ENCODE assay signal across 8 cellular contexts in the genomic region with DNA sequence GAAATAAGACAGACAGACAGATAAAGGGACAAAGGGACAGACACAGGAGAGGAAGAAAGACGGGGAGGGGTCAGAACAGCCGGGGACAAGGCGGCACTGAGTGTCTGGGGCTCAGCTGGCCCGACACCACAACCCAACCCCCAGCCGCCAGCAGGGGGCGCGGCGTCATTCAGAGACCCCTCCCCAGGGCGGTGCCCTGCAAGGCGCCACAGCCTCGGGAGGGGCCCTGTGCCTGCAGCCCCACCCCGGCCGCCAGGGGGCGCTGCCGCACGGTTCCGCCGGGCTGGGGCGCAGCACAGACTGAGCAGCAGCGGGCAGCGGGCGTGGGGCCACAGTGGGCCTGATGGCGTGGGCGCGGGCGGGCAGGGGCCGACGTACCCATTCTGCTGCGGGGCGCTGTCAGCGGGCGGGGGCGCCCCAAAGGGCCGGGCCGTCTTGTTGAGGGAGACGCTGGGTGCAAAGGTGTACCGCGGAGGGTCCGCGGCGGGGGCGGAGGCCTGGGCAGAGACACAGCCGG. TPM values are rescaled to one million over a fixed set of nuclear protein-coding genes. Genes with fewer than 3 reads are reported as not detected.
A peak's percentile ranks its signal among the peaks of the same experiment; 100 is the strongest.
DNase-seq lines count a peak whose midpoint lies in the region; ATAC-seq lines count a peak whose summit lies in the region.

No MANE protein-coding gene starts in this region.

- H3K36me3 ChIP-seq in Karpas-422 (ENCODE audit: insufficient read depth, low read length) = peaks cover 16% of the 10 kb centered on the region
- no peaks in the 10 kb centered on the region for H3K36me3 ChIP-seq in CD8-positive, alpha-beta memory T cell (ENCODE audit: insufficient read depth, low read length)

- H4K20me1 ChIP-seq in Karpas-422 (ENCODE audit: insufficient read depth, low read depth, low read length) = peaks cover 7% of the 10 kb centered on the region; the same call in 1 of the 2 replicates

- H3K9me3 ChIP-seq in Karpas-422 (ENCODE audit: low read length) = no peaks in the 10 kb centered on the region
- no peaks in the 10 kb centered on the region for H3K9me3 ChIP-seq in CD8-positive, alpha-beta memory T cell (ENCODE audit: low read length)

- peaks cover 0 to 25% (median 4%) of the 10 kb centered on the region in 3 donors for H3K36me3 Mint-ChIP-seq in CD8-positive, alpha-beta memory T cell

- H3K4me1 ChIP-seq in Karpas-422 (ENCODE audit: low read length) = peaks cover 53% of the 10 kb centered on the region
- H3K4me1 ChIP-seq in CD8-positive, alpha-beta memory T cell (ENCODE audit: insufficient read depth, low read length) = peaks cover 6% of the 10 kb centered on the region

- H3K9me3 Mint-ChIP-seq in CD8-positive, alpha-beta memory T cell = no peaks in the 10 kb centered on the region

- peaks cover 0 to 23% (median 7%) of the 10 kb centered on the region in 3 donors for H3K4me1 Mint-ChIP-seq in CD8-positive, alpha-beta memory T cell

- CTCF ChIA-PET in CD8-positive, alpha-beta memory T cell (lab: Charles Lee) = interaction anchor here (1.3 to 2.1 kb wide), 2 partner anchors 10 to 102 kb away, joined by 3 to 16 read pairs; no protein-coding TSS in a partner anchor

- no peak overlapping the region for H3K4me2 ChIP-seq in Karpas-422 (ENCODE audit: low read depth, low read length, poor library complexity, severe bottlenecking)

- DNase-seq in ELF-1 (ENCODE audit: low read depth, low spot score) = peak; percentile 95
- peak; percentile 91 for DNase-seq in Karpas-422
- DNase-seq in astrocyte of the hippocampus (ENCODE audit: low read depth, low spot score) = peak; percentile 83
- peak; percentile 70 to 74 for DNase-seq in lung microvascular endothelial cell (ENCODE audit: low read depth in 2 of 2)
- DNase-seq in caudate nucleus (lab: John Stamatoyannopoulos, UW) = no peak
- DNase-seq in CD8-positive, alpha-beta memory T cell = no peak

- no peak overlapping the region for H3K27ac ChIP-seq in Karpas-422 (ENCODE audit: low read length)
- H3K27ac ChIP-seq in caudate nucleus (ENCODE audit: low read depth, low read length) = no peak overlapping the region
- no peak overlapping the region for H3K27ac ChIP-seq in CD8-positive, alpha-beta memory T cell (ENCODE audit: low read depth, low read length)

- H3K79me2 ChIP-seq in Karpas-422 (ENCODE audit: low read length) = peaks cover 8% of the 10 kb centered on the region

- no peak overlapping the region for H2AFZ ChIP-seq in Karpas-422 (ENCODE audit: low read length)

- H3K27me3 ChIP-seq in Karpas-422 (ENCODE audit: low read length) = no peaks in the 10 kb centered on the region
- no peaks in the 10 kb centered on the region for H3K27me3 ChIP-seq in CD8-positive, alpha-beta memory T cell (ENCODE audit: insufficient read depth, low read length, poor library complexity, severe bottlenecking)

- H3K4me3 ChIP-seq in Karpas-422 (ENCODE audit: low read length) = no peak overlapping the region
- H3K4me3 ChIP-seq in CD8-positive, alpha-beta memory T cell (ENCODE audit: low read length) = no peak overlapping the region

- H3K27me3 Mint-ChIP-seq in CD8-positive, alpha-beta memory T cell = no peaks in the 10 kb centered on the region

- no peaks in the 10 kb centered on the region for H3K9me2 ChIP-seq in Karpas-422 (replicated peaks; ENCODE audit: insufficient read depth, low read length)

- H3K9ac ChIP-seq in Karpas-422 (ENCODE audit: low read length) = 0 out of 2 replicates have a peak overlapping the region, but pooled peaks have one; percentile 21

- peak overlapping the region in 1 of 7 donors; percentile 54 for H3K4me3 Mint-ChIP-seq in CD8-positive, alpha-beta memory T cell

- ATAC-seq in HG02571 (IDR thresholded peaks at IDR 0.05; ENCODE audit: unreplicated experiment) (no peak), GM21786 (IDR thresholded peaks at IDR 0.05; ENCODE audit: unreplicated experiment) (no peak)

- POLR2A ChIA-PET in CD8-positive, alpha-beta memory T cell (lab: Charles Lee) = no interaction called here

- H3K27ac Mint-ChIP-seq in CD8-positive, alpha-beta memory T cell = no peak overlapping the region

RNA-seq across cellular contexts. Expression of a gene that starts 5.9 kb away (rescaled TPM):
- total RNA-seq in Karpas-422 (2014; rRNA removed; shearing (Covaris generic); ENCODE audit: low replicate concordance) = 53.6 and 138 TPM in 2 replicates
- total RNA-seq in lung microvascular endothelial cell = 24.4 and 30.1 TPM in 2 replicates
- 10 to 100 TPM; 28.4 to 30.4 TPM for total RNA-seq in CD8-positive, alpha-beta memory T cell
- 6.0 TPM for polyA plus RNA-seq in CD8-positive, alpha-beta memory T cell

RNA-seq across cellular contexts. Expression of a gene that starts 18.1 kb away (rescaled TPM):
- total RNA-seq in Karpas-422 (2014; rRNA removed; shearing (Covaris generic); ENCODE audit: low replicate concordance) = 29.1 and 72.7 TPM in 2 replicates
- total RNA-seq in lung microvascular endothelial cell = 88.9 and 112 TPM in 2 replicates
- 10 to 100 TPM; 47.9 to 50.5 TPM for total RNA-seq in CD8-positive, alpha-beta memory T cell
- 28.1 TPM for polyA plus RNA-seq in CD8-positive, alpha-beta memory T cell

RNA-seq across cellular contexts. Expression of a gene that starts 18.1 kb away (rescaled TPM):
- total RNA-seq in Karpas-422 (2014; rRNA removed; shearing (Covaris generic); ENCODE audit: low replicate concordance) = 138 and 188 TPM in 2 replicates
- 0.79 and 2.0 TPM in 2 replicates for total RNA-seq in lung microvascular endothelial cell
- 1 to 10 TPM; 4.2 to 5.1 TPM for total RNA-seq in CD8-positive, alpha-beta memory T cell
- 0.08 TPM for polyA plus RNA-seq in CD8-positive, alpha-beta memory T cell

RNA-seq across cellular contexts. Expression of a gene that starts 25.3 kb away (rescaled TPM):
- total RNA-seq in Karpas-422 (2014; rRNA removed; shearing (Covaris generic); ENCODE audit: low replicate concordance) = 104 and 195 TPM in 2 replicates
- 62.1 and 64.5 TPM in 2 replicates for total RNA-seq in lung microvascular endothelial cell
- 100 to 1,000 TPM; 160 to 164 TPM for total RNA-seq in CD8-positive, alpha-beta memory T cell
- 61.7 TPM for polyA plus RNA-seq in CD8-positive, alpha-beta memory T cell

RNA-seq across cellular contexts. Expression of a gene that starts 44.9 kb away (rescaled TPM):
- 26.8 and 59.4 TPM in 2 replicates for total RNA-seq in Karpas-422 (2014; rRNA removed; shearing (Covaris generic); ENCODE audit: low replicate concordance)
- 1.2 and 2.2 TPM in 2 replicates for total RNA-seq in lung microvascular endothelial cell
- total RNA-seq in CD8-positive, alpha-beta memory T cell = 10 to 100 TPM; 14.7 to 15.3 TPM
- 22.1 TPM for polyA plus RNA-seq in CD8-positive, alpha-beta memory T cell

Comparison
In these comparisons a context has a peak if more than half of its experiments do, and no peak if none do; other contexts are left out.
1. DNase-seq: peak in ELF-1 (single experiment), Karpas-422 (single experiment), astrocyte of the hippocampus (single experiment) and lung microvascular endothelial cell (2 of 2); none in caudate nucleus (0 of 61) and CD8-positive, alpha-beta memory T cell (0 of 5).
2. RNA of a gene that starts 18.1 kb away (total RNA-seq): 138 to 188 TPM in Karpas-422; 4.2 to 5.1 TPM in CD8-positive, alpha-beta memory T cell and 0.79 to 2.0 TPM in lung microvascular endothelial cell; every median in the first group is over 10 times any median in the second.